8 cellular contexts compared by ENCODE assay signal in genomic region chr9:37329576-37329975, GRCh38.
DNase-seq lines count a peak whose midpoint lies in the region; ATAC-seq and TF ChIP-seq lines count a peak whose summit lies in the region.

No MANE protein-coding gene starts in this region.

- no peaks in the 10 kb centered on the region for H3K36me3 ChIP-seq in neural progenitor cell

- H3K4me3 ChIP-seq in neural progenitor cell, result no peak overlapping the region

- H3K9me3 Mint-ChIP-seq in activated CD8-positive, alpha-beta T cell treated with anti-CD3 and anti-CD28 coated beads, Interleukin-2, amount 10 ng/mL, durations not matched to agents 7 days and 5 days (ENCODE audit: insufficient read depth), result no peaks in the 10 kb centered on the region
- no peaks in the 10 kb centered on the region for H3K9me3 Mint-ChIP-seq in neural progenitor cell

- H3K4me1 ChIP-seq in neural progenitor cell, result no peaks in the 10 kb centered on the region

- ATAC-seq in HG03439 (IDR thresholded peaks at IDR 0.05; ENCODE audit: unreplicated experiment), result peak; percentile 60
- ATAC-seq in activated CD8-positive, alpha-beta T cell treated with anti-CD3 and anti-CD28 coated beads, Interleukin-2, amount 10 ng/mL, durations not matched to agents 7 days and 5 days, result no peak
- no peak for ATAC-seq in HG02970 (IDR thresholded peaks at IDR 0.05; ENCODE audit: low FRiP score, unreplicated experiment)

- H3K4me3 Mint-ChIP-seq in activated CD8-positive, alpha-beta T cell treated with anti-CD3 and anti-CD28 coated beads, Interleukin-2, amount 10 ng/mL, durations not matched to agents 7 days and 5 days, result no peak overlapping the region
- H3K4me3 Mint-ChIP-seq in neural progenitor cell, result no peak overlapping the region

- peaks cover 2% of the 10 kb centered on the region for H3K36me3 Mint-ChIP-seq in activated CD8-positive, alpha-beta T cell treated with anti-CD3 and anti-CD28 coated beads, Interleukin-2, amount 10 ng/mL, durations not matched to agents 7 days and 5 days (ENCODE audit: low read depth)
- no peaks in the 10 kb centered on the region for H3K36me3 Mint-ChIP-seq in neural progenitor cell

- TF ChIP-seq CTCF in neural progenitor cell (IDR thresholded peaks at IDR 0.05), result peak; percentile 50

- H3K4me2 ChIP-seq in neural progenitor cell, result no peak overlapping the region

- DNase-seq in NCI-H748 (lab: John Stamatoyannopoulos, UW; ENCODE audit: unreplicated experiment) (peak; percentile 5), NCI-H748 treated with DMSO at 0.1 percent for 48 hours (lab: John Stamatoyannopoulos, UW) (no peak), neural progenitor cell (ENCODE audit: low spot score) (peak; percentile 27), KG1 (lab: John Stamatoyannopoulos, UW) (no peak), retina (no peak)
- DNase-seq in activated CD8-positive, alpha-beta T cell treated with anti-CD3 and anti-CD28 coated beads, Interleukin-2, amount 10 ng/mL, durations not matched to agents 7 days and 5 days, result peak; percentile 28

- no peak overlapping the region for H3K27ac ChIP-seq in neural progenitor cell

- H2AFZ ChIP-seq in neural progenitor cell (replicated peaks), result no peak overlapping the region

- H3K4me1 Mint-ChIP-seq in activated CD8-positive, alpha-beta T cell treated with anti-CD3 and anti-CD28 coated beads, Interleukin-2, amount 10 ng/mL, durations not matched to agents 7 days and 5 days (ENCODE audit: low read depth), result no peaks in the 10 kb centered on the region
- peaks cover 43% of the 10 kb centered on the region for H3K4me1 Mint-ChIP-seq in neural progenitor cell

- CTCF ChIA-PET in activated CD8-positive, alpha-beta T cell treated with anti-CD3 and anti-CD28 coated beads, Interleukin-2, amount 10 ng/mL, durations not matched to agents 7 days and 5 days (lab: Charles Lee), result interaction anchor here (0.7 to 3.9 kb wide), 15 partner anchors 12 to 457 kb away, joined by 3 to 21 read pairs (median 4); no protein-coding TSS in a partner anchor

- POLR2A ChIA-PET in activated CD8-positive, alpha-beta T cell treated with anti-CD3 and anti-CD28 coated beads, Interleukin-2, amount 10 ng/mL, durations not matched to agents 7 days and 5 days (lab: Charles Lee), result no interaction called here

- no peaks in the 10 kb centered on the region for H3K27me3 Mint-ChIP-seq in activated CD8-positive, alpha-beta T cell treated with anti-CD3 and anti-CD28 coated beads, Interleukin-2, amount 10 ng/mL, durations not matched to agents 7 days and 5 days (ENCODE audit: low read depth)
- no peaks in the 10 kb centered on the region for H3K27me3 Mint-ChIP-seq in neural progenitor cell (ENCODE audit: insufficient read depth, low read depth)

- no peak overlapping the region for H3K9ac ChIP-seq in neural progenitor cell

- H3K27ac Mint-ChIP-seq in activated CD8-positive, alpha-beta T cell treated with anti-CD3 and anti-CD28 coated beads, Interleukin-2, amount 10 ng/mL, durations not matched to agents 7 days and 5 days, result no peak overlapping the region
- no peak overlapping the region for H3K27ac Mint-ChIP-seq in neural progenitor cell

- H3K79me2 ChIP-seq in neural progenitor cell (ENCODE audit: low read depth), result no peaks in the 10 kb centered on the region

- H3K9me3 ChIP-seq in neural progenitor cell (ENCODE audit: low read depth), result no peaks in the 10 kb centered on the region

- peaks cover 35% of the 10 kb centered on the region for H3F3A ChIP-seq in neural progenitor cell (ENCODE audit: low read depth)

- no peaks in the 10 kb centered on the region for H3K27me3 ChIP-seq in neural progenitor cell

- peaks cover 14% of the 10 kb centered on the region for H4K20me1 ChIP-seq in neural progenitor cell (ENCODE audit: low read depth)

Comparison
In these comparisons a context has a peak if more than half of its experiments do, and no peak if none do; other contexts are left out.
1. DNase-seq: peak in NCI-H748 (single experiment), activated CD8-positive, alpha-beta T cell treated with anti-CD3 and anti-CD28 coated beads, Interleukin-2, amount 10 ng/mL, durations not matched to agents 7 days and 5 days (single experiment) and neural progenitor cell (single experiment); none in NCI-H748 treated with DMSO at 0.1 percent for 48 hours (single experiment), KG1 (single experiment) and retina (single experiment).